1 cellular context compared by ENCODE assay signal in genomic region chr11:9733212-9733611, GRCh38.
TF ChIP-seq lines count a peak whose summit lies in the region.

No MANE protein-coding gene starts in this region.

TF ChIP-seq in WTC11, 78 proteins besides CTCF, POLR2A, EP300 and RAD21:
- TF ChIP-seq AR (CRISPR knock-in tag; IDR thresholded peaks at IDR 0.05) (no peak), NFYB (CRISPR knock-in tag; conservative IDR thresholded peaks at IDR 0.05; ENCODE audit: low read depth) (no peak), ZBTB21 (CRISPR knock-in tag; IDR thresholded peaks at IDR 0.05; ENCODE audit: borderline replicate concordance) (no peak), KAT7 (CRISPR knock-in tag; IDR thresholded peaks at IDR 0.05; ENCODE audit: borderline replicate concordance) (no peak), FOXK1 (CRISPR knock-in tag; IDR thresholded peaks at IDR 0.05) (no peak), ZNF317 (CRISPR knock-in tag; IDR thresholded peaks at IDR 0.05; ENCODE audit: borderline replicate concordance, low read depth) (no peak), MAX (CRISPR knock-in tag; IDR thresholded peaks at IDR 0.05) (no peak), MLX (CRISPR knock-in tag; IDR thresholded peaks at IDR 0.05) (no peak)
